ENCODE assay signal across 8 cellular contexts in genomic region chr16:2135703-2136490, GRCh38. TPM values are rescaled to one million over a fixed set of nuclear protein-coding genes. Genes with fewer than 3 reads are reported as not detected.
A peak's percentile ranks its signal among the peaks of the same experiment; 100 is the strongest.
DNase-seq lines count a peak whose midpoint lies in the region; ATAC-seq and TF ChIP-seq lines count a peak whose summit lies in the region.
"Not testable (repeated sequence)": the region's sequence is repeated elsewhere in the genome, so short reads cannot be mapped to it uniquely, and the experiment has no call there.

PKD1 (minus strand) TSS chr16:2135898; CDS start chr16:2135689, 209 bp downstream.

- intact Hi-C loops in Panc1 (cut with micrococcal nuclease; ENCODE audit: unreplicated experiment); sigmoid colon (cut with DNase I): not testable (repeated sequence)

- in situ Hi-C loops in Panc1 (cut with HindIII; ENCODE audit: low pct_unique_long_range_greater_than_20kb, low sequenced_read_pairs) = not testable (repeated sequence)

- H3K36me3 Mint-ChIP-seq in type B pancreatic cell = not testable (repeated sequence)

- not testable (repeated sequence) for H3K27me3 ChIP-seq in Panc1 (ENCODE audit: control insufficient read depth, insufficient read depth, low read length); sigmoid colon

- H3K4me1 Mint-ChIP-seq in type B pancreatic cell (ENCODE audit: unreplicated experiment) = peaks cover 11% of the 10 kb centered on the region

- TF ChIP-seq EP300 in sigmoid colon (IDR thresholded peaks at IDR 0.05) = peak in 1 of 4 donors; percentile 60

- TF ChIP-seq POLR2A in sigmoid colon (IDR thresholded peaks at IDR 0.05) = not testable (repeated sequence)

- H3K36me3 ChIP-seq in Panc1 (ENCODE audit: control insufficient read depth, insufficient read depth, low read length); sigmoid colon: not testable (repeated sequence)

- WGBS in sigmoid colon, 2 donors = 0% methylated on average over 86 to 87 of the region's 94 CpGs

- peak within 1 kb of the TSS; percentile 91 for H3K27ac Mint-ChIP-seq in type B pancreatic cell

- H3K9me3 ChIP-seq in Panc1 (ENCODE audit: control insufficient read depth, insufficient read depth, low read depth, low read length); sigmoid colon: not testable (repeated sequence)

- BruUV-seq in Panc1 (replicated peaks; lab: Mats Ljungman, UMichigan) = not testable (repeated sequence)

- not testable (repeated sequence) for H3K9me3 Mint-ChIP-seq in type B pancreatic cell

- H3K27me3 Mint-ChIP-seq in type B pancreatic cell = not testable (repeated sequence)

- DNase-seq in GM03348 (ENCODE audit: low spot score) = peak; percentile 54
- DNase-seq in M059J (ENCODE audit: low read depth) = peak; percentile 87
- DNase-seq in Panc1 (ENCODE audit: low read depth, low spot score) = not testable (repeated sequence)
- peak; percentile 94 to 96 for DNase-seq in activated CD8-positive, alpha-beta memory T cell treated with anti-CD3 and anti-CD28 coated beads for 4 hours (ENCODE audit: low read depth in 2 of 2)
- DNase-seq in coronary artery (ENCODE audit: low spot score) = peak; percentile 91
- peak; percentile 76 for DNase-seq in inferior parietal cortex (ENCODE audit: extremely low spot score)
- peak; percentile 98 for DNase-seq in sigmoid colon
- peak; percentile 100 for DNase-seq in type B pancreatic cell (ENCODE audit: extremely low spot score, unreplicated experiment)

- CTCF ChIA-PET in Panc1 (lab: Charles Lee) = interaction anchor here (0.5 kb wide), 1 partner anchor 88 kb away, joined by 3 read pairs; the partner anchor contains the start of genes NTHL1 and TSC2

- peak; percentile 89 for ATAC-seq in Panc1

- H3K27ac ChIP-seq in Panc1 (ENCODE audit: low read length) (peak within 1 kb of the TSS; percentile 79), coronary artery (peak within 1 kb of the TSS; percentile 79 to 95), sigmoid colon (peak within 1 kb of the TSS; percentile 87 to 89 (median 88))

- peak within 1 kb of the TSS; percentile 98 for H3K4me3 Mint-ChIP-seq in type B pancreatic cell

- not testable (repeated sequence) for H3K4me1 ChIP-seq in Panc1 (ENCODE audit: control insufficient read depth, insufficient read depth, low read length)
- peaks cover 0 to 33% (median 22%) of the 10 kb centered on the region in 4 donors for H3K4me1 ChIP-seq in sigmoid colon

- H3K4me3 ChIP-seq in Panc1 (ENCODE audit: low read depth in 2 of 2, low read length in 2 of 2) = peak within 1 kb of the TSS; percentile 49 to 57
- peak within 1 kb of the TSS; percentile 78 for H3K4me3 ChIP-seq in coronary artery
- peak within 1 kb of the TSS; percentile 57 to 64 (median 60) for H3K4me3 ChIP-seq in sigmoid colon

- POLR2A ChIA-PET in Panc1 (lab: Charles Lee) = interaction anchor here (0.7 kb wide), 1 partner anchor 14 kb away, joined by 3 read pairs; no protein-coding TSS in a partner anchor

- TF ChIP-seq CTCF in Panc1 (IDR thresholded peaks at IDR 0.05); coronary artery (IDR thresholded peaks at IDR 0.05); sigmoid colon (IDR thresholded peaks at IDR 0.05); type B pancreatic cell (conservative IDR thresholded peaks at IDR 0.05): not testable (repeated sequence)

RNA-seq across cellular contexts. Expression of gene PKD1, which starts in this region (rescaled TPM):
- total RNA-seq in M059J (2014; rRNA removed; shearing (Covaris generic)) = 12.9 and 56.0 TPM in 2 replicates
- total RNA-seq in Panc1 (2021; ENCODE audit: unreplicated experiment) = 279 TPM
- 412 TPM for polyA plus RNA-seq in Panc1 (2012; ENCODE audit: insufficient read length)
- 100 to 1,000 TPM in 2 of 4 donors, 10 to 100 TPM in 2; 81.6 to 372 (median 134) TPM for total RNA-seq in sigmoid colon
- polyA plus RNA-seq in sigmoid colon = 10 to 100 TPM; 10.6 to 61.4 (median 11.4) TPM
- 76.2 and 131 TPM in 2 replicates for total RNA-seq in type B pancreatic cell (ENCODE audit: low replicate concordance)
